8 cellular contexts compared by ENCODE assay signal in genomic region chr17:44198721-44199552, GRCh38. TPM values are rescaled to one million over a fixed set of nuclear protein-coding genes. Genes with fewer than 3 reads are reported as not detected.
DNase-seq lines count a peak whose midpoint lies in the region; ATAC-seq, FAIRE-seq and TF ChIP-seq lines count a peak whose summit lies in the region.

No MANE protein-coding gene starts in this region.

- peak overlapping the region; percentile 93 for H3K9ac ChIP-seq in colonic mucosa (ENCODE audit: low read depth in 2 of 2, low read length in 2 of 2)

- DNase-seq in GM10266 (ENCODE audit: extremely low spot score) (peak; percentile 96), H54 (ENCODE audit: insufficient read length, low spot score) (no peak), M059J (ENCODE audit: low read depth) (peak; percentile 40), colonic mucosa (peak; percentile 64), left kidney (ENCODE audit: low read depth, low spot score) (peak; percentile 81), pons (ENCODE audit: low spot score) (no peak)
- peak; percentile 46 to 59 for DNase-seq in stimulated activated CD4-positive, alpha-beta T cell treated with anti-CD3 and anti-CD28 coated beads, Interleukin-4, amount 100 ng/mL, for 4 hours

- no peaks in the 10 kb centered on the region for H3K9me3 ChIP-seq in colonic mucosa

- H3K27ac ChIP-seq in colonic mucosa = peak overlapping the region; percentile 100

- intact Hi-C loops in colonic mucosa (cut with DNase I) = no loop called here

- TF ChIP-seq CTCF in GM10266 (IDR thresholded peaks at IDR 0.05; ENCODE audit: control insufficient read depth, insufficient read depth, low read depth, missing control alignments) = no peak
- no peak for TF ChIP-seq CTCF in colonic mucosa (IDR thresholded peaks at IDR 0.05)

- H3K36me3 ChIP-seq in colonic mucosa = peaks cover 10% of the 10 kb centered on the region

- no peaks in the 10 kb centered on the region for H3K27me3 ChIP-seq in colonic mucosa

- TF ChIP-seq POLR2A in H54 (IDR thresholded peaks at IDR 0.05; ENCODE audit: low read depth, low read length) = 0 out of 2 replicates have a peak, but pooled peaks have one; percentile 2

- peaks cover 5% of the 10 kb centered on the region for H3K4me1 ChIP-seq in colonic mucosa

- ATAC-seq in activated CD4-positive, CD25-positive, alpha-beta regulatory T cell treated with anti-CD3 and anti-CD28 coated beads, Interleukin-2, amount 50 U/mL, for 24 hours = peak; percentile 11 to 16

- FAIRE-seq in H54 (lab: Jason Lieb, UNC) = no peak

- peak overlapping the region; percentile 95 for H3K4me3 ChIP-seq in colonic mucosa

RNA-seq across cellular contexts. Expression of gene ATXN7L3, which starts 0.7 kb away (rescaled TPM):
- total RNA-seq in M059J (2014; rRNA removed; shearing (Covaris generic)) = 21.3 and 32.7 TPM in 2 replicates
- total RNA-seq in colonic mucosa = 10 to 100 TPM; 65.9 to 77.3 TPM

RNA-seq across cellular contexts. Expression of gene TMUB2, which starts 12.2 kb away (rescaled TPM):
- 36.8 and 37.6 TPM in 2 replicates for total RNA-seq in M059J (2014; rRNA removed; shearing (Covaris generic))
- total RNA-seq in colonic mucosa = 10 to 100 TPM; 37.0 to 44.5 TPM

RNA-seq across cellular contexts. Expression of gene UBTF, which starts 20.5 kb away (rescaled TPM):
- 37.8 and 57.5 TPM in 2 replicates for total RNA-seq in M059J (2014; rRNA removed; shearing (Covaris generic))
- total RNA-seq in colonic mucosa = 10 to 100 TPM; 44.7 to 84.1 TPM

RNA-seq across cellular contexts. Expression of gene ASB16, which starts 28.4 kb away (rescaled TPM):
- total RNA-seq in M059J (2014; rRNA removed; shearing (Covaris generic)) = not detected in 2 replicates
- under 1 TPM in 1 of 2 donors, not detected in 1; 0.32 TPM for total RNA-seq in colonic mucosa

RNA-seq across cellular contexts. Expression of gene HROB, which starts 57.2 kb away (rescaled TPM):
- 6.5 and 7.5 TPM in 2 replicates for total RNA-seq in M059J (2014; rRNA removed; shearing (Covaris generic))
- total RNA-seq in colonic mucosa = 10 to 100 TPM in 1 of 2 donors, 1 to 10 TPM in 1; 2.7 to 11.5 TPM

Comparison
In these comparisons a context has a peak if more than half of its experiments do, and no peak if none do; other contexts are left out.
1. DNase-seq: peak in GM10266 (single experiment), M059J (single experiment), colonic mucosa (single experiment), left kidney (single experiment) and stimulated activated CD4-positive, alpha-beta T cell treated with anti-CD3 and anti-CD28 coated beads, Interleukin-4, amount 100 ng/mL, for 4 hours (2 of 2); none in H54 (single experiment) and pons (single experiment).